ENCODE assay signal across 30 cellular contexts in the genomic region with DNA sequence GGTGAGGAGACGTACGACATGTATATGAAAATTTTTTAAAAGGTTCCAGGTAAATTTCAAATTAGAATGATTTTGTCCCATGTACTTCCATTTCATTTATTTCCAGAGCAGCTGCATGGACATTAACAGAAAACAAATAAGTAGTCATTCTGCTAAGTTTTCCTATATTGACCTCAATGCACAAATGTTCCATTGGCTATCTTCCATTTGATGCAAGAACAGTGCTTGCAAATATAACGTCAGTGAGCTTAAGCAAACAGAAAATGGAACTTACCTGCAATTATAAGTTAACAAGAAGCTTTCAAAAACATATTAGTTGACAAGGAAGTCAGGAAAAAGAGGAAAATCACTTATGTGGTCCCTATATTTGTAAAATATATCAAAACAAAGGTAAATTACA.
"Had no signal": no experiment of that assay in that cellular context is flagged by ENCODE, and none has a peak within 500 bp of the region (broad histone marks: within the 10 kb centered on the region; RNA-seq: fewer than 3 reads in every experiment).

No MANE protein-coding gene starts in this region.

- FAIRE-seq: astrocyte, bronchial epithelial cell had no signal

- H3K4me3 Mint-ChIP-seq: activated CD4-positive, alpha-beta T cell treated with anti-CD3 and anti-CD28 coated beads, Interleukin-2, amount 10 ng/mL, durations not matched to agents 24 days and 14 days; activated CD8-positive, alpha-beta T cell treated with anti-CD3 and anti-CD28 coated beads for 36 hours; activated naive CD4-positive, alpha-beta T cell treated with anti-CD3 and anti-CD28 coated beads, Interleukin-2, amount 50 U/mL, for 24 hours; activated naive CD8-positive, alpha-beta T cell treated with anti-CD3 and anti-CD28 coated beads, Interleukin-2, amount 10 ng/mL, durations not matched to agents 7 days and 5 days; activated T-cell treated with anti-CD3 and anti-CD28 coated beads, Interleukin-2, amount 50 U/mL, for 72 hours; activated T-helper 17 cell treated with anti-CD3 and anti-CD28 coated beads, Interleukin-2, amount 50 U/mL, for 72 hours; brain had no signal

- H3K36me3 ChIP-seq: Peyer's patch had no signal

- H3K36me3 Mint-ChIP-seq: activated naive CD8-positive, alpha-beta T cell treated with anti-CD3 and anti-CD28 coated beads, Interleukin-2, amount 10 ng/mL, durations not matched to agents 7 days and 5 days; brain had no signal

- H3K4me1 Mint-ChIP-seq: activated CD4-positive, alpha-beta T cell treated with anti-CD3 and anti-CD28 coated beads, Interleukin-2, amount 10 ng/mL, durations not matched to agents 24 days and 14 days; activated naive CD8-positive, alpha-beta T cell treated with anti-CD3 and anti-CD28 coated beads, Interleukin-2, amount 10 ng/mL, durations not matched to agents 7 days and 5 days; activated T-helper 17 cell treated with anti-CD3 and anti-CD28 coated beads, Interleukin-2, amount 50 U/mL, for 72 hours; brain had no signal

- H3K9me3 Mint-ChIP-seq: activated CD4-positive, alpha-beta T cell treated with anti-CD3 and anti-CD28 coated beads, Interleukin-2, amount 10 ng/mL, durations not matched to agents 24 days and 14 days; activated CD8-positive, alpha-beta T cell treated with anti-CD3 and anti-CD28 coated beads for 36 hours; activated naive CD4-positive, alpha-beta T cell treated with anti-CD3 and anti-CD28 coated beads, Interleukin-2, amount 50 U/mL, for 24 hours; activated T-cell treated with anti-CD3 and anti-CD28 coated beads, Interleukin-2, amount 50 U/mL, for 72 hours; activated T-helper 17 cell treated with anti-CD3 and anti-CD28 coated beads, Interleukin-2, amount 50 U/mL, for 72 hours; brain had no signal

- H3K4me3 ChIP-seq: Peyer's patch had no signal

- H3K27me3 Mint-ChIP-seq: activated CD8-positive, alpha-beta T cell treated with anti-CD3 and anti-CD28 coated beads for 36 hours; activated naive CD4-positive, alpha-beta T cell treated with anti-CD3 and anti-CD28 coated beads, Interleukin-2, amount 50 U/mL, for 24 hours; activated T-helper 17 cell treated with anti-CD3 and anti-CD28 coated beads, Interleukin-2, amount 50 U/mL, for 72 hours; brain had no signal

- H3K9me3 ChIP-seq: Peyer's patch had no signal

- H3K27ac Mint-ChIP-seq: activated CD4-positive, alpha-beta T cell treated with anti-CD3 and anti-CD28 coated beads, Interleukin-2, amount 10 ng/mL, durations not matched to agents 24 days and 14 days; activated CD8-positive, alpha-beta T cell treated with anti-CD3 and anti-CD28 coated beads for 36 hours; activated naive CD4-positive, alpha-beta T cell treated with anti-CD3 and anti-CD28 coated beads, Interleukin-2, amount 50 U/mL, for 24 hours; activated naive CD8-positive, alpha-beta T cell treated with anti-CD3 and anti-CD28 coated beads, Interleukin-2, amount 10 ng/mL, durations not matched to agents 7 days and 5 days; activated T-cell treated with anti-CD3 and anti-CD28 coated beads, Interleukin-2, amount 50 U/mL, for 72 hours; activated T-helper 17 cell treated with anti-CD3 and anti-CD28 coated beads, Interleukin-2, amount 50 U/mL, for 72 hours; brain had no signal

- DNase-seq: activated CD4-positive, alpha-beta T cell treated with anti-CD3 and anti-CD28 coated beads, Interleukin-2, amount 10 ng/mL, durations not matched to agents 24 days and 14 days; activated CD4-positive, alpha-beta T cell treated with anti-CD3 and anti-CD28 coated beads, Interleukin-2, amount 50 U/mL, for 4 hours; activated CD8-positive, alpha-beta T cell treated with anti-CD3 and anti-CD28 coated beads for 36 hours; activated effector memory CD4-positive, alpha-beta T cell treated with anti-CD3 and anti-CD28 coated beads, Interleukin-2, amount 50 U/mL, for 16 hours; activated naive CD4-positive, alpha-beta T cell treated with Interleukin-2 at 50 U/mL for 16 hours; activated naive CD8-positive, alpha-beta T cell treated with anti-CD3 and anti-CD28 coated beads, Interleukin-2, amount 10 ng/mL, durations not matched to agents 7 days and 5 days; activated T-cell treated with anti-CD3 and anti-CD28 coated beads, Interleukin-2, amount 50 U/mL, for 1 hour; activated T-cell treated with anti-CD3 and anti-CD28 coated beads, Interleukin-2, amount 50 U/mL, for 72 hours; caudate nucleus; cerebellar nuclear complex; NCI-H1092 treated with DMSO at 0.1 percent for 48 hours; NCI-H1417; NCI-H146; NCI-H187; NCI-H2029 treated with DMSO at 0.1 percent for 48 hours; NCI-H2107; NCI-H2171; NCI-H510A; NCI-H526; NCI-H748 treated with DMSO at 0.1 percent for 48 hours; PC-3; Peyer's patch; T1000 had no signal

- H3K27ac ChIP-seq: KMS-11, Peyer's patch, RWPE1 had no signal

- H3K4me1 ChIP-seq: Peyer's patch had no signal

- H3K27me3 ChIP-seq: Peyer's patch had no signal
